1 cellular context compared by ENCODE assay signal in the genomic region with DNA sequence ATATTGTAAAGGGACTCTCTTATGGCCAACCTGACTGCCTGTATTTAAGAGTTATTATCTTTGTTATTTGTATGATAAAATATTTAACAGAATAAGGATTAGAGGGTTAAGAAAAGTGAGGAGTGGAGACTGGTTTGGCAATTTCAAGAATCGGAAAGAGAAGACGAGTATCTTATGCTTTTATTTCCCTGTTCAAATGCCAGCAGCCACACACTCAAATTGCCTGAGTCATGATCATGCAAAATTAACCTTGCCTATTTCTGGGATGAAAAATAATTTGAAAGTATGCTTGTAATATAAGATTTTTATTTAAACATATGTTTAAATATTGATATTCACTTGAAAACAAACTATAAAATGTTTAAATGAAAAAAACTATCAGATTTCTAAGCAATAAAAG.
TF ChIP-seq lines count a peak whose summit lies in the region.

No MANE protein-coding gene starts in this region.

TF ChIP-seq in IMR-90, 13 proteins besides CTCF, POLR2A, EP300 and RAD21 (continued from another document):
- TF ChIP-seq, protein P1, sequence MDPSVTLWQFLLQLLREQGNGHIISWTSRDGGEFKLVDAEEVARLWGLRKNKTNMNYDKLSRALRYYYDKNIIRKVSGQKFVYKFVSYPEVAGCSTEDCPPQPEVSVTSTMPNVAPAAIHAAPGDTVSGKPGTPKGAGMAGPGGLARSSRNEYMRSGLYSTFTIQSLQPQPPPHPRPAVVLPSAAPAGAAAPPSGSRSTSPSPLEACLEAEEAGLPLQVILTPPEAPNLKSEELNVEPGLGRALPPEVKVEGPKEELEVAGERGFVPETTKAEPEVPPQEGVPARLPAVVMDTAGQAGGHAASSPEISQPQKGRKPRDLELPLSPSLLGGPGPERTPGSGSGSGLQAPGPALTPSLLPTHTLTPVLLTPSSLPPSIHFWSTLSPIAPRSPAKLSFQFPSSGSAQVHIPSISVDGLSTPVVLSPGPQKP (IDR thresholded peaks at IDR 0.05; ENCODE audit: borderline replicate concordance, low read depth, low read length), result no peak
- no peak for TF ChIP-seq RFX5 (IDR thresholded peaks at IDR 0.05; ENCODE audit: low read depth, low read length)
- no peak for TF ChIP-seq RCOR1 (IDR thresholded peaks at IDR 0.05; ENCODE audit: insufficient replicate concordance, low read length)
- no peak for TF ChIP-seq CEBPB (IDR thresholded peaks at IDR 0.05; ENCODE audit: low read depth, low read length)
- TF ChIP-seq MXI1 (IDR thresholded peaks at IDR 0.05; ENCODE audit: borderline replicate concordance, low read depth, low read length), result no peak
- TF ChIP-seq CHD1 (IDR thresholded peaks at IDR 0.05; ENCODE audit: low read depth, low read length), result no peak
- no peak for TF ChIP-seq BHLHE40 (IDR thresholded peaks at IDR 0.05; ENCODE audit: low read depth, low read length)
- TF ChIP-seq MAFK (IDR thresholded peaks at IDR 0.05; ENCODE audit: low read depth, low read length), result no peak
- TF ChIP-seq MAZ (IDR thresholded peaks at IDR 0.05; ENCODE audit: borderline replicate concordance, low read depth, low read length), result no peak
